In genomic region chr4:76831475-76832390, GRCh38 we compare ENCODE assay signal across 11 cellular contexts.
A peak's percentile ranks its signal among the peaks of the same experiment; 100 is the strongest.
DNase-seq lines count a peak whose midpoint lies in the region; ATAC-seq, FAIRE-seq and TF ChIP-seq lines count a peak whose summit lies in the region.
"Had no signal": no experiment of that assay in that cellular context is flagged by ENCODE, and none has a peak within 500 bp of the region (broad histone marks: within the 10 kb centered on the region; RNA-seq: fewer than 3 reads in every experiment).

No MANE protein-coding gene starts in this region.

- ATAC-seq in Right ventricle myocardium inferior (no peak), HG02571 (IDR thresholded peaks at IDR 0.05; ENCODE audit: unreplicated experiment) (no peak)
- ATAC-seq: foreskin keratinocyte had no signal

- no peaks in the 10 kb centered on the region for H3K9me3 ChIP-seq in left ventricle myocardium inferior (replicated peaks)
- H3K9me3 ChIP-seq in fibroblast of lung (ENCODE audit: control insufficient read depth, insufficient read depth, low read depth, low read length) = no peaks in the 10 kb centered on the region

- no peaks in the 10 kb centered on the region for H3K9me3 Mint-ChIP-seq in osteocyte (ENCODE audit: unreplicated experiment)

- H2AFZ ChIP-seq in fibroblast of lung (ENCODE audit: low read length) = peak overlapping the region; percentile 96

- H3K36me3 Mint-ChIP-seq in osteocyte (ENCODE audit: unreplicated experiment) = no peaks in the 10 kb centered on the region

- H4K20me1 ChIP-seq in fibroblast of lung (ENCODE audit: control insufficient read depth, extremely low read depth, insufficient read depth, low read length) = no peaks in the 10 kb centered on the region

- peak overlapping the region; percentile 81 for H3K4me2 ChIP-seq in fibroblast of lung (ENCODE audit: extremely low read depth, insufficient read depth, low read length)

- intact Hi-C loops in left ventricle myocardium inferior (cut with micrococcal nuclease) = no loop called here
- intact Hi-C loops in Right ventricle myocardium inferior (cut with DNase I) = no loop called here

- TF ChIP-seq POLR2A in GM12892 (IDR thresholded peaks at IDR 0.05; ENCODE audit: low read depth, low read length) = no peak

- H3K27ac ChIP-seq in left ventricle myocardium inferior (replicated peaks) = peak overlapping the region; percentile 73
- peak overlapping the region; percentile 71 for H3K27ac ChIP-seq in fibroblast of lung (ENCODE audit: insufficient read depth, low read length)
- H3K27ac ChIP-seq: foreskin keratinocyte had no signal

- H3K27me3 ChIP-seq in left ventricle myocardium inferior (ENCODE audit: low read depth) (no peaks in the 10 kb centered on the region), fibroblast of lung (ENCODE audit: control insufficient read depth, insufficient read depth, low read length) (no peaks in the 10 kb centered on the region)

- no peak overlapping the region for H3K4me3 Mint-ChIP-seq in osteocyte (ENCODE audit: unreplicated experiment)

- H3K4me1 ChIP-seq in left ventricle myocardium inferior (peaks cover 23% of the 10 kb centered on the region), fibroblast of lung (ENCODE audit: control insufficient read depth, extremely low read depth, insufficient read depth, low read length) (peaks cover 10% of the 10 kb centered on the region)
- H3K4me1 ChIP-seq: foreskin keratinocyte had no signal

- no peak for TF ChIP-seq CTCF in left ventricle myocardium inferior (IDR thresholded peaks at IDR 0.05; ENCODE audit: borderline replicate concordance)
- no peak for TF ChIP-seq CTCF in fibroblast of lung (conservative IDR thresholded peaks at IDR 0.05 in 1 of 2, IDR thresholded peaks at IDR 0.05 in 1 of 2; ENCODE audit: low read depth in 1 of 2, low read length in 2 of 2)
- no peak for TF ChIP-seq CTCF in osteocyte (IDR thresholded peaks at IDR 0.05)

- peak overlapping the region; percentile 33 for H3K9ac ChIP-seq in fibroblast of lung (ENCODE audit: insufficient read depth, low read length)

- H3K4me3 ChIP-seq in left ventricle myocardium inferior (no peak overlapping the region), fibroblast of lung (replicated peaks in 1 of 4; ENCODE audit: control extremely low read depth in 1 of 4, insufficient read depth in 1 of 4, low read depth in 3 of 4, low read length in 4 of 4) (peak overlapping the region in 1 of 4 experiments; percentile 5)

- DNase-seq in left ventricle myocardium inferior (no peak), Right ventricle myocardium inferior (ENCODE audit: missing footprints) (no peak), fibroblast of lung (ENCODE audit: low read depth in 2 of 2) (peak in 1 of 2 donors; percentile 28), osteocyte (ENCODE audit: extremely low spot score, unreplicated experiment) (no peak), GM12892 (ENCODE audit: insufficient read length) (no peak), NCI-H2107 treated with DMSO at 0.1 percent for 48 hours (lab: John Stamatoyannopoulos, UW; ENCODE audit: unreplicated experiment) (no peak), anterior cingulate cortex (lab: John Stamatoyannopoulos, UW) (no peak)
- DNase-seq: activated gamma-delta T cell treated with Interleukin-2 at 50 U/mL for 16 hours, NCI-H524 treated with DMSO at 0.1 percent for 48 hours had no signal

- no peaks in the 10 kb centered on the region for H3K27me3 Mint-ChIP-seq in osteocyte (ENCODE audit: unreplicated experiment)

- H3K36me3 ChIP-seq in left ventricle myocardium inferior (no peaks in the 10 kb centered on the region), fibroblast of lung (ENCODE audit: control insufficient read depth, insufficient read depth, low read length) (no peaks in the 10 kb centered on the region)

- H3K27ac Mint-ChIP-seq in osteocyte (ENCODE audit: unreplicated experiment) = peak overlapping the region; percentile 88

- H3K4me1 Mint-ChIP-seq in osteocyte (ENCODE audit: unreplicated experiment) = peaks cover 23% of the 10 kb centered on the region

- FAIRE-seq in GM12892 (lab: Jason Lieb, UNC) = no peak

- no peaks in the 10 kb centered on the region for H3K79me2 ChIP-seq in fibroblast of lung (ENCODE audit: control insufficient read depth, insufficient read depth, low read length)
